9 cellular contexts compared by ENCODE assay signal in genomic region chr15:73927003-73927475, GRCh38. TPM values are rescaled to one million over a fixed set of nuclear protein-coding genes. Genes with fewer than 3 reads are reported as not detected.
A peak's percentile ranks its signal among the peaks of the same experiment; 100 is the strongest.
DNase-seq lines count a peak whose midpoint lies in the region; ATAC-seq and TF ChIP-seq lines count a peak whose summit lies in the region.
"Had no signal": no experiment of that assay in that cellular context is flagged by ENCODE, and none has a peak within 500 bp of the region (broad histone marks: within the 10 kb centered on the region; RNA-seq: fewer than 3 reads in every experiment).

No MANE protein-coding gene starts in this region.

- ATAC-seq in GM21360 (IDR thresholded peaks at IDR 0.05; ENCODE audit: unreplicated experiment), result no peak

- no peaks in the 10 kb centered on the region for H3K36me3 ChIP-seq in CD8-positive, alpha-beta memory T cell (ENCODE audit: insufficient read depth, low read length)
- no peaks in the 10 kb centered on the region for H3K36me3 ChIP-seq in neuron (ENCODE audit: insufficient read depth, low read length)

- H3K9me3 ChIP-seq in CD8-positive, alpha-beta memory T cell (ENCODE audit: low read length), result no peaks in the 10 kb centered on the region
- H3K9me3 ChIP-seq in neuron (ENCODE audit: low read length), result no peaks in the 10 kb centered on the region

- H3K4me1 ChIP-seq in CD8-positive, alpha-beta memory T cell (ENCODE audit: insufficient read depth, low read length), result peaks cover 21% of the 10 kb centered on the region
- H3K4me1 ChIP-seq in neuron (ENCODE audit: insufficient read depth, low read length), result peaks cover 55% of the 10 kb centered on the region

- POLR2A ChIA-PET in CD8-positive, alpha-beta memory T cell (lab: Charles Lee), result interaction anchor here (0.6 to 0.7 kb wide), 4 partner anchors 24 to 1014 kb away, joined by 3 to 4 read pairs (median 4); no protein-coding TSS in a partner anchor

- peak overlapping the region in 6 of 7 donors; percentile 28 to 73 (median 54) for H3K4me3 Mint-ChIP-seq in CD8-positive, alpha-beta memory T cell

- H3K4me1 Mint-ChIP-seq in CD8-positive, alpha-beta memory T cell, result peaks cover 32 to 53% (median 43%) of the 10 kb centered on the region in 3 donors

- no peak overlapping the region for H3K27ac ChIP-seq in CD8-positive, alpha-beta memory T cell (ENCODE audit: low read depth, low read length)

- CTCF ChIA-PET in CD8-positive, alpha-beta memory T cell (lab: Charles Lee), result interaction anchor here (0.7 to 2.5 kb wide), 26 partner anchors 10 to 135 kb away, joined by 3 to 13 read pairs (median 4); partner anchors contain the start of genes PML and TBC1D21

- no peak overlapping the region for H3K27ac Mint-ChIP-seq in CD8-positive, alpha-beta memory T cell

- DNase-seq in CD8-positive, alpha-beta memory T cell, result peak in 3 of 5 donors; percentile 33 to 65 (median 36)
- DNase-seq in NCI-H1092 treated with DMSO at 0.1 percent for 48 hours (lab: John Stamatoyannopoulos, UW) (peak; percentile 26), activated T-cell treated with anti-CD3 and anti-CD28 coated beads for 4 hours (peak; percentile 15), fibroblast of the aortic adventitia (ENCODE audit: low read depth) (no peak), DMS114 treated with DMSO at 0.1 percent for 48 hours (lab: John Stamatoyannopoulos, UW; ENCODE audit: unreplicated experiment) (no peak), erythroblast (lab: John Stamatoyannopoulos, UW) (no peak)

- H3K9me3 Mint-ChIP-seq in CD8-positive, alpha-beta memory T cell, result no peaks in the 10 kb centered on the region

- no peak for TF ChIP-seq CTCF in fibroblast of the aortic adventitia (IDR thresholded peaks at IDR 0.05; ENCODE audit: insufficient read depth, low read length)

- H2AFZ ChIP-seq in neuron (ENCODE audit: low read depth, low read length), result peak overlapping the region; percentile 65

- peak overlapping the region; percentile 39 for H3K4me3 ChIP-seq in CD8-positive, alpha-beta memory T cell (ENCODE audit: low read length)
- H3K4me3 ChIP-seq in fibroblast of the aortic adventitia (ENCODE audit: low read depth, low read length) (peak overlapping the region; percentile 93), neuron (ENCODE audit: low read length) (peak overlapping the region; percentile 62)

- H3K27me3 Mint-ChIP-seq in CD8-positive, alpha-beta memory T cell, result no peaks in the 10 kb centered on the region

- no peaks in the 10 kb centered on the region for H3K27me3 ChIP-seq in CD8-positive, alpha-beta memory T cell (ENCODE audit: insufficient read depth, low read length, poor library complexity, severe bottlenecking)
- no peaks in the 10 kb centered on the region for H3K27me3 ChIP-seq in neuron (ENCODE audit: insufficient read depth, low read length)

- H3K36me3 Mint-ChIP-seq in CD8-positive, alpha-beta memory T cell, result no peaks in the 10 kb centered on the region

- TF ChIP-seq POLR2A in erythroblast (IDR thresholded peaks at IDR 0.05; ENCODE audit: low read length), result no peak

RNA-seq across cellular contexts. Expression of gene LOXL1, which starts 0.8 kb away (rescaled TPM):
- 1 to 10 TPM; 1.3 to 1.5 TPM for total RNA-seq in CD8-positive, alpha-beta memory T cell
- 3.1 TPM for polyA plus RNA-seq in CD8-positive, alpha-beta memory T cell
- total RNA-seq in fibroblast of the aortic adventitia (ENCODE audit: low replicate concordance), result 53.4 and 176 TPM in 2 replicates

RNA-seq across cellular contexts. Expression of gene TBC1D21, which starts 53.7 kb away (rescaled TPM):
- total RNA-seq in CD8-positive, alpha-beta memory T cell, result not detected
- not detected for polyA plus RNA-seq in CD8-positive, alpha-beta memory T cell
- total RNA-seq in fibroblast of the aortic adventitia (ENCODE audit: low replicate concordance), result not detected in 2 replicates
- total RNA-seq: lung microvascular endothelial cell had no signal

Comparison
In these comparisons a context has a peak if more than half of its experiments do, and no peak if none do; other contexts are left out.
1. DNase-seq: peak in CD8-positive, alpha-beta memory T cell (3 of 5), NCI-H1092 treated with DMSO at 0.1 percent for 48 hours (single experiment) and activated T-cell treated with anti-CD3 and anti-CD28 coated beads for 4 hours (single experiment); none in fibroblast of the aortic adventitia (single experiment), DMS114 treated with DMSO at 0.1 percent for 48 hours (single experiment) and erythroblast (0 of 2).
2. H3K4me3 ChIP-seq: peak in every context shown above with its lines; median percentile 93 in fibroblast of the aortic adventitia; 62 in neuron; 39 in CD8-positive, alpha-beta memory T cell.
3. RNA of gene LOXL1, which starts 0.8 kb away (total RNA-seq): 53.4 to 176 TPM in fibroblast of the aortic adventitia; 1.3 to 1.5 TPM in CD8-positive, alpha-beta memory T cell; every median in the first group is over 10 times any median in the second.